Comparison of ENCODE assay signal across 21 cellular contexts in genomic region chr12:28114488-28114887, GRCh38.
DNase-seq lines count a peak whose midpoint lies in the region; ATAC-seq, FAIRE-seq and TF ChIP-seq lines count a peak whose summit lies in the region.
"Had no signal": no experiment of that assay in that cellular context is flagged by ENCODE, and none has a peak within 500 bp of the region (broad histone marks: within the 10 kb centered on the region; RNA-seq: fewer than 3 reads in every experiment).

No MANE protein-coding gene starts in this region.

- ATAC-seq in activated naive CD4-positive, alpha-beta T cell treated with anti-CD3 and anti-CD28 coated beads, Interleukin-2, amount 50 U/mL, for 72 hours = no peak
- ATAC-seq in HG03354 (IDR thresholded peaks at IDR 0.05; ENCODE audit: poor library complexity, severe bottlenecking, unreplicated experiment) = no peak
- ATAC-seq: lower lobe of right lung, pancreas had no signal

- H3K27ac Mint-ChIP-seq in activated naive CD4-positive, alpha-beta T cell treated with anti-CD3 and anti-CD28 coated beads, Interleukin-2, amount 50 U/mL, for 72 hours = no peak overlapping the region
- H3K27ac Mint-ChIP-seq: activated CD4-positive, alpha-beta T cell treated with anti-CD3 and anti-CD28 coated beads, Interleukin-2, amount 10 ng/mL, durations not matched to agents 24 days and 14 days had no signal

- H3K36me3 ChIP-seq in kidney epithelial cell (ENCODE audit: control insufficient read depth, insufficient read depth, low read length) = no peaks in the 10 kb centered on the region
- H3K36me3 ChIP-seq: lower lobe of right lung, pancreas had no signal

- peak; percentile 93 for FAIRE-seq in HTR-8/SVneo (lab: Jason Lieb, UNC)
- FAIRE-seq: pancreas, TTC549 had no signal

- TF ChIP-seq CTCF in kidney epithelial cell (IDR thresholded peaks at IDR 0.05; ENCODE audit: insufficient read depth, low read length, poor library complexity, severe bottlenecking) = no peak

- peaks cover 0 to 4% of the 10 kb centered on the region in 2 donors for H3K9me3 Mint-ChIP-seq in activated naive CD4-positive, alpha-beta T cell treated with anti-CD3 and anti-CD28 coated beads, Interleukin-2, amount 50 U/mL, for 72 hours
- H3K9me3 Mint-ChIP-seq: activated CD4-positive, alpha-beta T cell treated with anti-CD3 and anti-CD28 coated beads, Interleukin-2, amount 10 ng/mL, durations not matched to agents 24 days and 14 days had no signal

- DNase-seq in DMS53 (lab: John Stamatoyannopoulos, UW) (peak; percentile 74), HTR-8/SVneo (ENCODE audit: insufficient read length, low spot score) (peak; percentile 32), astrocyte of the hippocampus (ENCODE audit: low read depth, low spot score) (peak; percentile 23), kidney epithelial cell (ENCODE audit: low read depth) (peak; percentile 10), GM19238 (ENCODE audit: insufficient read length, low spot score) (no peak)
- no peak for DNase-seq in activated naive CD4-positive, alpha-beta T cell treated with anti-CD3 and anti-CD28 coated beads, Interleukin-2, amount 50 U/mL, for 72 hours (ENCODE audit: low spot score in 2 of 2)
- no peak for DNase-seq in stimulated activated CD4-positive, alpha-beta T cell treated with anti-CD3 and anti-CD28 coated beads, Interleukin-4, amount 100 ng/mL, for 4 hours
- DNase-seq: activated CD4-positive, alpha-beta T cell treated with anti-CD3 and anti-CD28 coated beads, Interleukin-2, amount 10 ng/mL, durations not matched to agents 24 days and 14 days; activated CD8-positive, alpha-beta memory T cell treated with anti-CD3 and anti-CD28 coated beads, Interleukin-2, amount 50 U/mL, for 4 hours; activated gamma-delta T cell; anterior cingulate cortex; Kasumi-1; lower lobe of right lung; NCI-H1417; NCI-H2171; OCI-M1; pancreas; stimulated activated CD4-positive, alpha-beta T cell treated with anti-CD3 and anti-CD28 coated beads, Interleukin-2, amount 100 ng/mL, for 48 hours had no signal

- H3K4me3 ChIP-seq in kidney epithelial cell (ENCODE audit: low read depth, low read length) = no peak overlapping the region
- H3K4me3 ChIP-seq: coronary artery, lower lobe of right lung, pancreas had no signal

- no peaks in the 10 kb centered on the region for H3K27me3 ChIP-seq in kidney epithelial cell (ENCODE audit: control insufficient read depth, insufficient read depth, low read length)
- H3K27me3 ChIP-seq: pancreas had no signal

- H3K36me3 Mint-ChIP-seq in activated naive CD4-positive, alpha-beta T cell treated with anti-CD3 and anti-CD28 coated beads, Interleukin-2, amount 50 U/mL, for 72 hours = peaks cover 5% of the 10 kb centered on the region in 2 donors

Comparison
In these comparisons a context has a peak if more than half of its experiments do, and no peak if none do; other contexts are left out.
1. DNase-seq: peak in DMS53 (single experiment), HTR-8/SVneo (single experiment), astrocyte of the hippocampus (single experiment) and kidney epithelial cell (single experiment); none in activated naive CD4-positive, alpha-beta T cell treated with anti-CD3 and anti-CD28 coated beads, Interleukin-2, amount 50 U/mL, for 72 hours (0 of 2), stimulated activated CD4-positive, alpha-beta T cell treated with anti-CD3 and anti-CD28 coated beads, Interleukin-4, amount 100 ng/mL, for 4 hours (0 of 2) and GM19238 (single experiment).